8 cellular contexts compared by ENCODE assay signal in genomic region chr11:102746746-102747578, GRCh38. TPM values are rescaled to one million over a fixed set of nuclear protein-coding genes. Genes with fewer than 3 reads are reported as not detected.
"Had no signal": no experiment of that assay in that cellular context is flagged by ENCODE, and none has a peak within 500 bp of the region (broad histone marks: within the 10 kb centered on the region; RNA-seq: fewer than 3 reads in every experiment).

No MANE protein-coding gene starts in this region.

RNA-seq across cellular contexts. Expression of gene MMP8, which starts 22.2 kb away (rescaled TPM):
- total RNA-seq: activated CD8-positive, alpha-beta memory T cell treated with anti-CD3 and anti-CD28 coated beads for 36 hours; activated T-helper 2 cell treated with anti-CD3 and anti-CD28 coated beads, Interferon-gamma antibody, Interleukin-2, Interleukin-4, amounts not matched to agents 10 μg/mL and 5 μg/mL and 100 μg/mL, durations not matched to agents 14 hours and 24 hours and 36 hours; esophagus mucosa; T-helper 17 cell; upper lobe of right lung had no signal

RNA-seq across cellular contexts. Expression of gene MMP10, which starts 33.5 kb away (rescaled TPM):
- total RNA-seq: activated CD8-positive, alpha-beta memory T cell treated with anti-CD3 and anti-CD28 coated beads for 36 hours; activated T-helper 2 cell treated with anti-CD3 and anti-CD28 coated beads, Interferon-gamma antibody, Interleukin-2, Interleukin-4, amounts not matched to agents 10 μg/mL and 5 μg/mL and 100 μg/mL, durations not matched to agents 14 hours and 24 hours and 36 hours; heart left ventricle; liver; T-helper 17 cell; temporal lobe had no signal
- polyA plus RNA-seq: heart left ventricle, liver had no signal

RNA-seq across cellular contexts. Expression of gene MMP27, which starts 41.4 kb away (rescaled TPM):
- total RNA-seq: activated CD8-positive, alpha-beta memory T cell treated with anti-CD3 and anti-CD28 coated beads for 36 hours; activated T-helper 2 cell treated with anti-CD3 and anti-CD28 coated beads, Interferon-gamma antibody, Interleukin-2, Interleukin-4, amounts not matched to agents 10 μg/mL and 5 μg/mL and 100 μg/mL, durations not matched to agents 14 hours and 24 hours and 36 hours; esophagus mucosa; liver; T-helper 17 cell; temporal lobe; upper lobe of right lung had no signal
- polyA plus RNA-seq: heart left ventricle, liver had no signal

RNA-seq across cellular contexts. Expression of gene MMP1, which starts 51.0 kb away (rescaled TPM):
- total RNA-seq: activated CD8-positive, alpha-beta memory T cell treated with anti-CD3 and anti-CD28 coated beads for 36 hours; activated T-helper 2 cell treated with anti-CD3 and anti-CD28 coated beads, Interferon-gamma antibody, Interleukin-2, Interleukin-4, amounts not matched to agents 10 μg/mL and 5 μg/mL and 100 μg/mL, durations not matched to agents 14 hours and 24 hours and 36 hours; temporal lobe had no signal
